ENCODE assay signal across 1 cellular context in genomic region chr18:74196220-74197119, GRCh38.
TF ChIP-seq lines count a peak whose summit lies in the region.

No MANE protein-coding gene starts in this region.

TF ChIP-seq in K562, 482 proteins besides CTCF, POLR2A, EP300 and RAD21 (continued from another document):
- TF ChIP-seq, protein P1, sequence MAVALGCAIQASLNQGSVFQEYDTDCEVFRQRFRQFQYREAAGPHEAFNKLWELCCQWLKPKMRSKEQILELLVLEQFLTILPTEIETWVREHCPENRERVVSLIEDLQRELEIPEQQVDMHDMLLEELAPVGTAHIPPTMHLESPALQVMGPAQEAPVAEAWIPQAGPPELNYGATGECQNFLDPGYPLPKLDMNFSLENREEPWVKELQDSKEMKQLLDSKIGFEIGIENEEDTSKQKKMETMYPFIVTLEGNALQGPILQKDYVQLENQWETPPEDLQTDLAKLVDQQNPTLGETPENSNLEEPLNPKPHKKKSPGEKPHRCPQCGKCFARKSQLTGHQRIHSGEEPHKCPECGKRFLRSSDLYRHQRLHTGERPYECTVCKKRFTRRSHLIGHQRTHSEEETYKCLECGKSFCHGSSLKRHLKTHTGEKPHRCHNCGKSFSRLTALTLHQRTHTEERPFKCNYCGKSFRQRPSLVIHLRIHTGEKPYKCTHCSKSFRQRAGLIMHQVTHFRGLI (CRISPR knock-in tag; IDR thresholded peaks at IDR 0.05): no peak
- TF ChIP-seq NR1H2 (CRISPR knock-in tag; IDR thresholded peaks at IDR 0.05) (no peak), LARP7 (IDR thresholded peaks at IDR 0.05) (no peak), WHSC1 (IDR thresholded peaks at IDR 0.05; ENCODE audit: low read length) (no peak), MEF2D (tag; conservative IDR thresholded peaks at IDR 0.05; ENCODE audit: low read depth) (no peak), GTF3C2 (IDR thresholded peaks at IDR 0.05; ENCODE audit: borderline replicate concordance, extremely low read depth, insufficient read length) (no peak), LEF1 (IDR thresholded peaks at IDR 0.05) (no peak), GATA2 (CRISPR knock-in tag; IDR thresholded peaks at IDR 0.05) (no peak), NCOR1 (IDR thresholded peaks at IDR 0.05) (no peak), SRF (CRISPR knock-in tag; IDR thresholded peaks at IDR 0.05) (no peak), SOX6 (IDR thresholded peaks at IDR 0.05) (no peak), TGIF2 (CRISPR knock-in tag; IDR thresholded peaks at IDR 0.05) (no peak), CBX3 (IDR thresholded peaks at IDR 0.05; ENCODE audit: borderline replicate concordance in 1 of 2, low read length in 2 of 2) (no peak), FOXK2 (conservative IDR thresholded peaks at IDR 0.05 in 1 of 2, IDR thresholded peaks at IDR 0.05 in 1 of 2; ENCODE audit: low read depth in 2 of 2) (no peak), SIX5 (IDR thresholded peaks at IDR 0.05; ENCODE audit: borderline replicate concordance in 1 of 2, insufficient read depth in 1 of 2, low read depth in 1 of 2, low read length in 2 of 2) (no peak), CEBPB (tag; IDR thresholded peaks at IDR 0.05) (no peak), ZNF785 (CRISPR knock-in tag; IDR thresholded peaks at IDR 0.05) (no peak), SMC3 (conservative IDR thresholded peaks at IDR 0.05; ENCODE audit: insufficient read depth, low read depth, low read length) (peak; percentile 69), CREM (IDR thresholded peaks at IDR 0.05; ENCODE audit: low read depth) (0 out of 2 replicates have a peak, but pooled peaks have one; percentile 41), NFE2L1 (tag; IDR thresholded peaks at IDR 0.05; ENCODE audit: borderline replicate concordance, low read depth) (no peak), ELF1 (tag; IDR thresholded peaks at IDR 0.05) (0 out of 2 replicates have a peak, but pooled peaks have one; percentile 22), CHD1 (IDR thresholded peaks at IDR 0.05; ENCODE audit: low read length) (no peak), NFRKB (IDR thresholded peaks at IDR 0.05; ENCODE audit: low read depth) (no peak), CTBP1 (IDR thresholded peaks at IDR 0.05; ENCODE audit: borderline replicate concordance) (peak; percentile 29; the same call in 1 of the 2 replicates), TRIM28 (IDR thresholded peaks at IDR 0.05) (no peak), RBM14 (IDR thresholded peaks at IDR 0.05; ENCODE audit: borderline replicate concordance, insufficient read depth, low read depth, low read length) (no peak), ZNF766 (CRISPR knock-in tag; conservative IDR thresholded peaks at IDR 0.05) (no peak), E2F3 (CRISPR knock-in tag; IDR thresholded peaks at IDR 0.05) (no peak), RERE (CRISPR knock-in tag; IDR thresholded peaks at IDR 0.05; ENCODE audit: borderline replicate concordance) (no peak), ZNF395 (CRISPR knock-in tag; IDR thresholded peaks at IDR 0.05) (no peak), PML (IDR thresholded peaks at IDR 0.05; ENCODE audit: low read length) (no peak), NR2F6 (CRISPR knock-in tag; IDR thresholded peaks at IDR 0.05) (no peak), CREB1 (IDR thresholded peaks at IDR 0.05) (no peak), CREB1 (CRISPR knock-in tag; IDR thresholded peaks at IDR 0.05) (no peak)
- TF ChIP-seq, protein P2, sequence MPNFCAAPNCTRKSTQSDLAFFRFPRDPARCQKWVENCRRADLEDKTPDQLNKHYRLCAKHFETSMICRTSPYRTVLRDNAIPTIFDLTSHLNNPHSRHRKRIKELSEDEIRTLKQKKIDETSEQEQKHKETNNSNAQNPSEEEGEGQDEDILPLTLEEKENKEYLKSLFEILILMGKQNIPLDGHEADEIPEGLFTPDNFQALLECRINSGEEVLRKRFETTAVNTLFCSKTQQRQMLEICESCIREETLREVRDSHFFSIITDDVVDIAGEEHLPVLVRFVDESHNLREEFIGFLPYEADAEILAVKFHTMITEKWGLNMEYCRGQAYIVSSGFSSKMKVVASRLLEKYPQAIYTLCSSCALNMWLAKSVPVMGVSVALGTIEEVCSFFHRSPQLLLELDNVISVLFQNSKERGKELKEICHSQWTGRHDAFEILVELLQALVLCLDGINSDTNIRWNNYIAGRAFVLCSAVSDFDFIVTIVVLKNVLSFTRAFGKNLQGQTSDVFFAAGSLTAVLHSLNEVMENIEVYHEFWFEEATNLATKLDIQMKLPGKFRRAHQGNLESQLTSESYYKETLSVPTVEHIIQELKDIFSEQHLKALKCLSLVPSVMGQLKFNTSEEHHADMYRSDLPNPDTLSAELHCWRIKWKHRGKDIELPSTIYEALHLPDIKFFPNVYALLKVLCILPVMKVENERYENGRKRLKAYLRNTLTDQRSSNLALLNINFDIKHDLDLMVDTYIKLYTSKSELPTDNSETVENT (CRISPR knock-in tag; IDR thresholded peaks at IDR 0.05): no peak
- TF ChIP-seq, protein P3, sequence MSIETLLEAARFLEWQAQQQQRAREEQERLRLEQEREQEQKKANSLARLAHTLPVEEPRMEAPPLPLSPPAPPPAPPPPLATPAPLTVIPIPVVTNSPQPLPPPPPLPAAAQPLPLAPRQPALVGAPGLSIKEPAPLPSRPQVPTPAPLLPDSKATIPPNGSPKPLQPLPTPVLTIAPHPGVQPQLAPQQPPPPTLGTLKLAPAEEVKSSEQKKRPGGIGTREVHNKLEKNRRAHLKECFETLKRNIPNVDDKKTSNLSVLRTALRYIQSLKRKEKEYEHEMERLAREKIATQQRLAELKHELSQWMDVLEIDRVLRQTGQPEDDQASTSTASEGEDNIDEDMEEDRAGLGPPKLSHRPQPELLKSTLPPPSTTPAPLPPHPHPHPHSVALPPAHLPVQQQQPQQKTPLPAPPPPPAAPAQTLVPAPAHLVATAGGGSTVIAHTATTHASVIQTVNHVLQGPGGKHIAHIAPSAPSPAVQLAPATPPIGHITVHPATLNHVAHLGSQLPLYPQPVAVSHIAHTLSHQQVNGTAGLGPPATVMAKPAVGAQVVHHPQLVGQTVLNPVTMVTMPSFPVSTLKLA (conservative IDR thresholded peaks at IDR 0.05): 0 out of 4 replicates have a peak, but pooled peaks of 1 of the 2 experiments have one; percentile 18
- TF ChIP-seq, protein P4, sequence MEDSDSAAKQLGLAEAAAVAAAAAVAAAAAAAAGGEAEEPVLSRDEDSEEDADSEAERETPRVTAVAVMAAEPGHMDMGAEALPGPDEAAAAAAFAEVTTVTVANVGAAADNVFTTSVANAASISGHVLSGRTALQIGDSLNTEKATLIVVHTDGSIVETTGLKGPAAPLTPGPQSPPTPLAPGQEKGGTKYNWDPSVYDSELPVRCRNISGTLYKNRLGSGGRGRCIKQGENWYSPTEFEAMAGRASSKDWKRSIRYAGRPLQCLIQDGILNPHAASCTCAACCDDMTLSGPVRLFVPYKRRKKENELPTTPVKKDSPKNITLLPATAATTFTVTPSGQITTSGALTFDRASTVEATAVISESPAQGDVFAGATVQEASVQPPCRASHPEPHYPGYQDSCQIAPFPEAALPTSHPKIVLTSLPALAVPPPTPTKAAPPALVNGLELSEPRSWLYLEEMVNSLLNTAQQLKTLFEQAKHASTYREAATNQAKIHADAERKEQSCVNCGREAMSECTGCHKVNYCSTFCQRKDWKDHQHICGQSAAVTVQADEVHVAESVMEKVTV (CRISPR knock-in tag; IDR thresholded peaks at IDR 0.05): peak; percentile 73
- TF ChIP-seq, protein P5, sequence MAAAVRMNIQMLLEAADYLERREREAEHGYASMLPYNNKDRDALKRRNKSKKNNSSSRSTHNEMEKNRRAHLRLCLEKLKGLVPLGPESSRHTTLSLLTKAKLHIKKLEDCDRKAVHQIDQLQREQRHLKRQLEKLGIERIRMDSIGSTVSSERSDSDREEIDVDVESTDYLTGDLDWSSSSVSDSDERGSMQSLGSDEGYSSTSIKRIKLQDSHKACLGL (CRISPR knock-in tag; IDR thresholded peaks at IDR 0.05; ENCODE audit: borderline replicate concordance, poor library complexity, severe bottlenecking): no peak
